ENCODE assay signal across 23 cellular contexts in the genomic region with DNA sequence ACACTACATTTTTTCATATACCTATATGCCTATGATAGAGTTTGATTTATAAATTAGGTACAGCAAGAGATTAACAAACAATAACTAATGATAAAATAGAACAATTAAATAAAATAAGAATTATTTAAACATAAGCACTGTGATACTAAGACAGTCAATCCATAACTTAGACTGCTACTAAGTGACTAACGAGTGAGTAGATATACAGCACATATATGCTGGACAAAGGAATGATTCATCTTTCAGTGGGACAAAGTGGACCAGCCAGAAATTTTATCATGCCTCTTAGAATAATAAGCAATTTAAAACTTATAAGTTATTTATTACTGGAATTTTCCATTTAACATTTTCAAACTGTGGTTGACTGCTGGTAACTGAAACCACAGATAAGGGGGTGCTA. TPM values are rescaled to one million over a fixed set of nuclear protein-coding genes. Genes with fewer than 3 reads are reported as not detected.
DNase-seq lines count a peak whose midpoint lies in the region; ATAC-seq, FAIRE-seq and TF ChIP-seq lines count a peak whose summit lies in the region.
"Had no signal": no experiment of that assay in that cellular context is flagged by ENCODE, and none has a peak within 500 bp of the region (broad histone marks: within the 10 kb centered on the region; RNA-seq: fewer than 3 reads in every experiment).

No MANE protein-coding gene starts in this region.

- no peaks in the 10 kb centered on the region for H3K9me1 ChIP-seq in K562 (ENCODE audit: control insufficient read depth, insufficient read depth, low read length)

- no peak for TF ChIP-seq EP300 in K562 (IDR thresholded peaks at IDR 0.05; ENCODE audit: low read length)

- H3K9me2 ChIP-seq in Loucy (replicated peaks; ENCODE audit: low read depth, low read length) = no peaks in the 10 kb centered on the region
- no peaks in the 10 kb centered on the region; the same call in 1 of the 2 replicates for H3K9me2 ChIP-seq in OCI-LY7 (ENCODE audit: insufficient read depth, low read length)

- H3K9me3 ChIP-seq in Loucy (ENCODE audit: insufficient read depth, low read depth, low read length) (no peaks in the 10 kb centered on the region), K562 (replicated peaks; ENCODE audit: control insufficient read depth, insufficient read depth, low read depth, low read length) (no peaks in the 10 kb centered on the region), OCI-LY7 (ENCODE audit: low read length) (no peaks in the 10 kb centered on the region)
- H3K9me3 ChIP-seq: A549 had no signal

- DNase-seq in COLO829 (ENCODE audit: low spot score) = peak; percentile 21
- DNase-seq in K562 (ENCODE audit: extremely low read depth in 1 of 4, low spot score in 3 of 4) = no peak
- DNase-seq in foreskin keratinocyte = no peak
- no peak for DNase-seq in OCI-LY7 (ENCODE audit: low spot score)
- DNase-seq: AML-193; CD4-positive, alpha-beta T cell; DMS79 treated with DMSO at 0.1 percent for 48 hours; EL; HCEC 1CT; KG1 had no signal

- H3K4me1 ChIP-seq in Loucy (ENCODE audit: insufficient read depth, low read length, poor library complexity, severe bottlenecking) = peaks cover 12% of the 10 kb centered on the region
- no peaks in the 10 kb centered on the region; a peak in 1 of 5 replicates for H3K4me1 ChIP-seq in K562 (replicated peaks in 1 of 2; ENCODE audit: control insufficient read depth in 2 of 2, insufficient read depth in 2 of 2, low read length in 2 of 2)
- no peaks in the 10 kb centered on the region for H3K4me1 ChIP-seq in foreskin keratinocyte
- H3K4me1 ChIP-seq in OCI-LY7 (ENCODE audit: insufficient read depth, low read length, poor library complexity, severe bottlenecking) = no peaks in the 10 kb centered on the region
- H3K4me1 ChIP-seq: A549 had no signal

- H3K79me2 ChIP-seq in Loucy (ENCODE audit: insufficient read depth, low read length) (no peaks in the 10 kb centered on the region), K562 (ENCODE audit: control insufficient read depth, insufficient read depth, low read length) (no peaks in the 10 kb centered on the region), OCI-LY7 (ENCODE audit: insufficient read depth, low read depth, low read length) (no peaks in the 10 kb centered on the region)

- intact Hi-C loops in K562 (cut with micrococcal nuclease) = no loop called here
- intact Hi-C loops in OCI-LY7 (cut with micrococcal nuclease; ENCODE audit: unreplicated experiment) = no loop called here

- TF ChIP-seq CTCF in Loucy (conservative IDR thresholded peaks at IDR 0.05; ENCODE audit: low read length) (no peak), K562 (IDR thresholded peaks at IDR 0.05 in 2 of 3, conservative IDR thresholded peaks at IDR 0.05 in 1 of 3; ENCODE audit: insufficient read depth in 2 of 3, low read depth in 1 of 3, low read length in 3 of 3) (no peak), foreskin keratinocyte (conservative IDR thresholded peaks at IDR 0.05) (no peak), OCI-LY7 (conservative IDR thresholded peaks at IDR 0.05; ENCODE audit: low read length) (no peak)

- H2AFZ ChIP-seq in Loucy (ENCODE audit: low read length) = 0 out of 2 replicates have a peak overlapping the region, but pooled peaks have one; percentile 17
- H2AFZ ChIP-seq in K562 (ENCODE audit: low read depth, low read length) = no peak overlapping the region
- H2AFZ ChIP-seq in OCI-LY7 (ENCODE audit: low read length) = no peak overlapping the region
- H2AFZ ChIP-seq: GM23338 had no signal

- H3K27ac ChIP-seq in K562 (ENCODE audit: extremely low read depth, low read depth, low read length) = no peak overlapping the region
- H3K27ac ChIP-seq in foreskin keratinocyte = no peak overlapping the region
- H3K27ac ChIP-seq in OCI-LY7 (ENCODE audit: low read depth, low read length, poor library complexity, severe bottlenecking) = no peak overlapping the region
- H3K27ac ChIP-seq: 22Rv1, A549, C4-2B had no signal

- CTCF ChIA-PET in K562 (lab: Yijun Ruan, JAX; ENCODE audit: low intra/inter-chr PET ratio) = no interaction called here
- CTCF ChIA-PET in OCI-LY7 (lab: Charles Lee; ENCODE audit: unreplicated experiment) = no interaction called here

- H3F3A ChIP-seq in Loucy (ENCODE audit: low read depth) = no peaks in the 10 kb centered on the region

- H3K27me3 ChIP-seq in Loucy (ENCODE audit: insufficient read depth, low read length, poor library complexity, severe bottlenecking) = no peaks in the 10 kb centered on the region
- no peaks in the 10 kb centered on the region for H3K27me3 ChIP-seq in K562 (ENCODE audit: control insufficient read depth in 2 of 2, insufficient read depth in 2 of 2, low read length in 2 of 2)
- H3K27me3 ChIP-seq in foreskin keratinocyte = no peaks in the 10 kb centered on the region

- no peak for TF ChIP-seq RAD21 in K562 (CRISPR knock-in tag; conservative IDR thresholded peaks at IDR 0.05 in 1 of 2, IDR thresholded peaks at IDR 0.05 in 1 of 2)

- H3K9ac ChIP-seq in Loucy (ENCODE audit: low read depth, low read length, poor library complexity, severe bottlenecking) (no peak overlapping the region), K562 (ENCODE audit: insufficient read depth in 1 of 2, low read depth in 2 of 2, low read length in 2 of 2) (no peak overlapping the region)

- in situ Hi-C loops in K562 (cut with MboI) = no loop called here

- H3K36me3 ChIP-seq in Loucy (ENCODE audit: insufficient read depth, low read length) (no peaks in the 10 kb centered on the region), K562 (ENCODE audit: control insufficient read depth, insufficient read depth, low read length) (peaks cover 96% of the 10 kb centered on the region), OCI-LY7 (ENCODE audit: insufficient read depth, low read length) (no peaks in the 10 kb centered on the region)

- ATAC-seq in K562 (no peak), foreskin keratinocyte (peak; percentile 51), GM18861 (IDR thresholded peaks at IDR 0.05; ENCODE audit: unreplicated experiment) (no peak), HG03565 (IDR thresholded peaks at IDR 0.05; ENCODE audit: unreplicated experiment) (no peak)
- ATAC-seq: A549, GM23338, HepG2 had no signal

- BruUV-seq in K562 (replicated peaks; lab: Mats Ljungman, UMichigan) = no TSS peak
- BruUV-seq in OCI-LY7 (replicated peaks; lab: Mats Ljungman, UMichigan) = no TSS peak

- H4K20me1 ChIP-seq in Loucy (ENCODE audit: insufficient read depth, low read length, poor library complexity, severe bottlenecking) (no peaks in the 10 kb centered on the region), K562 (replicated peaks; ENCODE audit: control insufficient read depth, insufficient read depth, low read length) (no peaks in the 10 kb centered on the region), OCI-LY7 (ENCODE audit: insufficient read depth, low read length) (no peaks in the 10 kb centered on the region)

- no peak for TF ChIP-seq POLR2A in K562 (conservative IDR thresholded peaks at IDR 0.05)

- H3K4me2 ChIP-seq in Loucy (ENCODE audit: low read depth, low read length, poor library complexity, severe bottlenecking) = peak overlapping the region; percentile 11
- no peak overlapping the region for H3K4me2 ChIP-seq in K562 (ENCODE audit: insufficient read depth, low read length)
- H3K4me2 ChIP-seq in OCI-LY7 (ENCODE audit: low read length) = no peak overlapping the region
- H3K4me2 ChIP-seq: A549, GM23338 had no signal

- no peak for FAIRE-seq in K562 (lab: Jason Lieb, UNC)
- FAIRE-seq: A549, G401.6, GM12891, H54, HepG2 had no signal

- H3K4me3 ChIP-seq in Loucy (ENCODE audit: low read length, poor library complexity, severe bottlenecking) = no peak overlapping the region
- H3K4me3 ChIP-seq in K562 = no peak overlapping the region
- no peak overlapping the region for H3K4me3 ChIP-seq in OCI-LY7 (ENCODE audit: low read depth, low read length, poor library complexity, severe bottlenecking)
- H3K4me3 ChIP-seq: A549, GM23338 had no signal

- POLR2A ChIA-PET in K562 (lab: Yijun Ruan, JAX) (interaction anchor here (1.4 kb wide), 1 partner anchor 10 kb away, joined by 9 read pairs; a partner anchor contains a TSS), OCI-LY7 (lab: Charles Lee) (no interaction called here)

- WGBS in K562 (ENCODE audit: insufficient coverage, low coverage, missing lambda C conversion rate) = 91% methylated on average over 1 of the region's 1 CpG

RNA-seq across cellular contexts. Expression of a gene that starts 11.0 kb away (rescaled TPM):
- 160 and 549 TPM in 2 replicates for total RNA-seq in K562 (2011; cell fraction: chromatin; rRNA removed; ENCODE audit: low replicate concordance)
- 66.4 and 131 TPM in 2 replicates for total RNA-seq in K562 (2011; cell fraction: nucleolus; rRNA removed)
- total RNA-seq in K562 (2011; cell fraction: nucleoplasm; rRNA removed) = 176 and 213 TPM in 2 replicates
- total RNA-seq in K562 (2014; rRNA removed) (36.5 and 39.3 TPM in 2 replicates), K562 (2014; rRNA removed; fragmentation: Illumina TruSeq; extraction: Trizol) (62.1 and 65.2 TPM in 2 replicates), K562 (2015; rRNA removed; fragmentation: Illumina TruSeq; extraction: Trizol) (45.5 and 48.5 TPM in 2 replicates), K562 (2021) (44.3 and 45.9 TPM in 2 replicates), foreskin keratinocyte (not detected in 2 replicates), OCI-LY7 (2022) (not detected in 2 replicates)
- polyA plus RNA-seq in K562 (2011; rRNA removed) (48.4 and 53.2 TPM in 2 replicates), K562 (2014; fragmentation: Illumina TruSeq; extraction: Trizol) (36.2 and 44.8 TPM in 2 replicates), K562 (2014; fragmentation: Nextera tagmentation; extraction: Ambion mirVana) (10 to 100 TPM; 11.0 to 21.6 TPM), K562 (2014; rRNA removed) (47.5 and 50.7 TPM in 2 replicates), foreskin keratinocyte (not detected in 2 replicates)
- 11.9 and 13.9 TPM in 2 replicates for polyA plus RNA-seq in K562 (2011; cell fraction: cytosol; rRNA removed)
- 191 and 210 TPM in 2 replicates for polyA plus RNA-seq in K562 (2011; cell fraction: nucleus; rRNA removed)
- 16.7 and 26.8 TPM in 2 replicates for polyA plus RNA-seq in K562 (2012)
- polyA minus RNA-seq in K562 (2011; rRNA and poly(A)+ RNA removed) = 90.8 and 93.4 TPM in 2 replicates
- polyA minus RNA-seq in K562 (2011; cell fraction: cytosol; rRNA and poly(A)+ RNA removed) = 22.0 and 28.1 TPM in 2 replicates
- polyA minus RNA-seq in K562 (2011; cell fraction: nucleus; rRNA and poly(A)+ RNA removed) = 109 and 172 TPM in 2 replicates
- 0.10 and 0.44 TPM in 2 replicates for total RNA-seq in OCI-LY7 (2014; rRNA removed; shearing (Covaris generic))
- total RNA-seq: CD4-positive, alpha-beta T cell; GM23338; HepG2 had no signal
- polyA plus RNA-seq: BJ, GM23338, HepG2, IgD-negative memory B cell had no signal

RNA-seq across cellular contexts. Expression of a gene that starts 24.9 kb away (rescaled TPM):
- total RNA-seq in K562 (2011; cell fraction: chromatin; rRNA removed; ENCODE audit: low replicate concordance) = not detected in 2 replicates
- total RNA-seq in K562 (2011; cell fraction: nucleolus; rRNA removed) = not detected in 2 replicates
- total RNA-seq in K562 (2011; cell fraction: nucleoplasm; rRNA removed) = not detected in 2 replicates
- total RNA-seq in K562 (2014; rRNA removed) (not detected in 2 replicates), K562 (2014; rRNA removed; fragmentation: Illumina TruSeq; extraction: Trizol) (not detected in 2 replicates), K562 (2015; rRNA removed; fragmentation: Illumina TruSeq; extraction: Trizol) (not detected in 2 replicates), K562 (2021) (not detected in 2 replicates), foreskin keratinocyte (not detected in 2 replicates), OCI-LY7 (2022) (not detected in 2 replicates)
- polyA plus RNA-seq in K562 (2011; rRNA removed) (not detected in 2 replicates), K562 (2014; fragmentation: Illumina TruSeq; extraction: Trizol) (not detected in 2 replicates), K562 (2014; fragmentation: Nextera tagmentation; extraction: Ambion mirVana) (not detected), K562 (2014; rRNA removed) (not detected in 2 replicates), foreskin keratinocyte (not detected in 2 replicates)
- polyA plus RNA-seq in K562 (2011; cell fraction: cytosol; rRNA removed) = not detected in 2 replicates
- not detected in 2 replicates for polyA plus RNA-seq in K562 (2011; cell fraction: nucleus; rRNA removed)
- not detected in 2 replicates for polyA plus RNA-seq in K562 (2012)
- polyA minus RNA-seq in K562 (2011; rRNA and poly(A)+ RNA removed) = not detected in 2 replicates
- not detected in 2 replicates for polyA minus RNA-seq in K562 (2011; cell fraction: cytosol; rRNA and poly(A)+ RNA removed)
- polyA minus RNA-seq in K562 (2011; cell fraction: nucleus; rRNA and poly(A)+ RNA removed) = not detected in 2 replicates
- not detected in 2 replicates for total RNA-seq in OCI-LY7 (2014; rRNA removed; shearing (Covaris generic))
- total RNA-seq: CD4-positive, alpha-beta T cell; GM23338; HepG2 had no signal
- polyA plus RNA-seq: A549, BJ, GM23338, HepG2, IgD-negative memory B cell had no signal

RNA-seq across cellular contexts. Expression of a gene that starts 45.0 kb away (rescaled TPM):
- not detected in 2 replicates for total RNA-seq in K562 (2011; cell fraction: chromatin; rRNA removed; ENCODE audit: low replicate concordance)
- total RNA-seq in K562 (2011; cell fraction: nucleolus; rRNA removed) = not detected in 2 replicates
- total RNA-seq in K562 (2011; cell fraction: nucleoplasm; rRNA removed) = not detected in 2 replicates
- total RNA-seq in K562 (2014; rRNA removed) = not detected in 2 replicates
- not detected in 2 replicates for total RNA-seq in K562 (2014; rRNA removed; fragmentation: Illumina TruSeq; extraction: Trizol)
- not detected in 2 replicates for total RNA-seq in K562 (2015; rRNA removed; fragmentation: Illumina TruSeq; extraction: Trizol)
- total RNA-seq in K562 (2021) = not detected in 2 replicates
- polyA plus RNA-seq in K562 (2011; rRNA removed) = not detected in 2 replicates
- polyA plus RNA-seq in K562 (2011; cell fraction: cytosol; rRNA removed) = not detected in 2 replicates
- polyA plus RNA-seq in K562 (2011; cell fraction: nucleus; rRNA removed) = not detected in 2 replicates
- polyA plus RNA-seq in K562 (2012) = 0.08 TPM in 1 of 2 replicates, not detected in the other
- not detected in 2 replicates for polyA plus RNA-seq in K562 (2014; fragmentation: Illumina TruSeq; extraction: Trizol)
- polyA plus RNA-seq in K562 (2014; fragmentation: Nextera tagmentation; extraction: Ambion mirVana) = not detected
- 0.20 TPM in 1 of 2 replicates, not detected in the other for polyA plus RNA-seq in K562 (2014; rRNA removed)
- not detected in 2 replicates for polyA minus RNA-seq in K562 (2011; rRNA and poly(A)+ RNA removed)
- polyA minus RNA-seq in K562 (2011; cell fraction: cytosol; rRNA and poly(A)+ RNA removed) = not detected in 2 replicates
- not detected in 2 replicates for polyA minus RNA-seq in K562 (2011; cell fraction: nucleus; rRNA and poly(A)+ RNA removed)
- not detected in 2 replicates for total RNA-seq in foreskin keratinocyte
- polyA plus RNA-seq in foreskin keratinocyte = not detected in 2 replicates
- not detected in 2 replicates for total RNA-seq in OCI-LY7 (2014; rRNA removed; shearing (Covaris generic))
- total RNA-seq in OCI-LY7 (2022) = not detected in 2 replicates
- total RNA-seq: CD4-positive, alpha-beta T cell; GM23338; HepG2 had no signal
- polyA plus RNA-seq: A549, BJ, GM23338, HepG2, IgD-negative memory B cell had no signal

Comparison
In these comparisons a context has a peak if more than half of its experiments do, and no peak if none do; other contexts are left out.
1. RNA of a gene that starts 11.0 kb away (total RNA-seq): 36.5 to 549 TPM in K562; 0.10 to 0.44 TPM in OCI-LY7 and not detected in foreskin keratinocyte; every median in the first group is over 10 times any median in the second.